29 cellular contexts compared by ENCODE assay signal in the genomic region with DNA sequence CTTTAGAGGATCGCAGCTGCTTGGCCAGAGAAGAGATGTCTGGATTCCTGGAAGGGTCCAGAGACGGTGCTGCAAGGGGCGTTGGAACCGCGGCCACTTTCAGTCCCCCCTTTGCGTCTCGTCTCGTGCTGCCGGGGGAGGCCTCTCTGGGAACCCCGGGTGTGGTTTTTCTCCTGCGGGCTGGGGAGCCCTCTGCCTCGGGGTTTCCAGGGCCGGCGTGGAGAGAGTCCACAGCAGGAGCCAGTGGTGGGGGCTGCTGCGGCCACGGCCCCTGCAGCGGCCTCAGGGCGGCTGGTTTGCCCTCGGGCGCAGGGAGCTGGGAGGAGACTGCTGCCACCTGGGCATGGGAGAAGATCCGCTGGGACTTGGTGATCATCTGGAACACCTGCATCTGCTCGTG. TPM values are rescaled to one million over a fixed set of nuclear protein-coding genes. Genes with fewer than 3 reads are reported as not detected.
DNase-seq lines count a peak whose midpoint lies in the region; ATAC-seq and TF ChIP-seq lines count a peak whose summit lies in the region.
"Had no signal": no experiment of that assay in that cellular context is flagged by ENCODE, and none has a peak within 500 bp of the region (broad histone marks: within the 10 kb centered on the region; RNA-seq: fewer than 3 reads in every experiment).

No MANE protein-coding gene starts in this region.

- H3K23ac ChIP-seq in neuronal stem cell (ENCODE audit: low read depth, low read length, poor library complexity): peak overlapping the region; percentile 55

- H3K4me1 ChIP-seq in neuronal stem cell (ENCODE audit: control insufficient read depth in 2 of 2, insufficient read depth in 1 of 2, low read depth in 1 of 2, low read length in 2 of 2): no peaks in the 10 kb centered on the region
- peaks cover under 1 to 12% of the 10 kb centered on the region in 2 donors for H3K4me1 ChIP-seq in thyroid gland
- H3K4me1 ChIP-seq: A549, Caco-2 had no signal

- no peak overlapping the region for H4K8ac ChIP-seq in neuronal stem cell (ENCODE audit: low read depth, low read length)

- intact Hi-C loops in thyroid gland (cut with DNase I): no loop called here

- H3K27ac Mint-ChIP-seq in stimulated activated naive CD8-positive, alpha-beta T cell treated with anti-CD3 and anti-CD28 coated beads, Interleukin-15, Interleukin-2, amounts not matched to agents 100 ng/mL and 50 ng/mL, for 24 hours: no peak overlapping the region
- H3K27ac Mint-ChIP-seq in T-cell: no peak overlapping the region

- H3K4me3 Mint-ChIP-seq in stimulated activated naive CD8-positive, alpha-beta T cell treated with anti-CD3 and anti-CD28 coated beads, Interleukin-15, Interleukin-2, amounts not matched to agents 100 ng/mL and 50 ng/mL, for 24 hours: peak overlapping the region; percentile 36
- H3K4me3 Mint-ChIP-seq in T-cell: peak overlapping the region in 2 of 3 donors; percentile 45 to 46

- no peak for DNase-seq in stimulated activated naive CD8-positive, alpha-beta T cell treated with anti-CD3 and anti-CD28 coated beads, Interleukin-15, Interleukin-2, amounts not matched to agents 100 U/mL and 50 U/mL, for 24 hours
- DNase-seq in T-cell (no peak), neuronal stem cell (ENCODE audit: low spot score) (no peak), NCI-H82 treated with DMSO at 0.1 percent for 48 hours (lab: John Stamatoyannopoulos, UW; ENCODE audit: unreplicated experiment) (no peak), thyroid gland (no peak)
- DNase-seq: AML-193, C1 segment of cervical spinal cord, Caco-2, DMS 273 treated with DMSO at 0.1 percent for 48 hours, DMS79, EL, GDM1, Karpas-422, NCI-H1105, NCI-H1436 treated with DMSO at 0.1 percent for 48 hours, NCI-H2029, NCI-H2227 treated with DMSO at 0.1 percent for 48 hours, NCI-H526 treated with DMSO at 0.1 percent for 48 hours, SK-N-SH, SW 1271 had no signal

- ATAC-seq in stimulated activated naive CD8-positive, alpha-beta T cell treated with anti-CD3 and anti-CD28 coated beads, Interleukin-15, Interleukin-2, amounts not matched to agents 100 U/mL and 50 U/mL, for 24 hours: no peak
- no peak for ATAC-seq in T-cell (replicated peaks in 1 of 4)
- ATAC-seq in HG03565 (IDR thresholded peaks at IDR 0.05; ENCODE audit: unreplicated experiment): no peak
- ATAC-seq: A549, GM12878, HCT116 had no signal

- H2BK15ac ChIP-seq in neuronal stem cell (ENCODE audit: low read length): no peak overlapping the region

- peaks cover 10% of the 10 kb centered on the region for H3K27me3 Mint-ChIP-seq in stimulated activated naive CD8-positive, alpha-beta T cell treated with anti-CD3 and anti-CD28 coated beads, Interleukin-15, Interleukin-2, amounts not matched to agents 100 ng/mL and 50 ng/mL, for 24 hours
- H3K27me3 Mint-ChIP-seq in T-cell: peaks cover 0 to 6% of the 10 kb centered on the region in 2 donors

- H3K36me3 ChIP-seq in neuronal stem cell (replicated peaks in 1 of 2; ENCODE audit: control insufficient read depth in 2 of 2, insufficient read depth in 2 of 2, low read length in 2 of 2): no peaks in the 10 kb centered on the region
- no peaks in the 10 kb centered on the region for H3K36me3 ChIP-seq in thyroid gland

- TF ChIP-seq CTCF in thyroid gland (IDR thresholded peaks at IDR 0.05): no peak

- WGBS in neuronal stem cell (ENCODE audit: extremely low coverage in 2 of 2, insufficient read length in 2 of 2, insufficient replicate concordance in 1 of 2), 2 donors: no CpG with 5 or more reads among the region's 22 CpGs
- WGBS in thyroid gland, 2 donors: 88% methylated on average over 13 to 16 of the region's 22 CpGs

- H3K4me1 Mint-ChIP-seq in stimulated activated naive CD8-positive, alpha-beta T cell treated with anti-CD3 and anti-CD28 coated beads, Interleukin-15, Interleukin-2, amounts not matched to agents 100 ng/mL and 50 ng/mL, for 24 hours (ENCODE audit: low read depth): peaks cover 24% of the 10 kb centered on the region
- peaks cover 16 to 28% (median 19%) of the 10 kb centered on the region in 3 donors for H3K4me1 Mint-ChIP-seq in T-cell

- no peak overlapping the region for H3K9ac ChIP-seq in neuronal stem cell (ENCODE audit: low read depth, low read length, poor library complexity)
- H3K9ac ChIP-seq: SK-N-SH had no signal

- no peak overlapping the region for H4K91ac ChIP-seq in neuronal stem cell (ENCODE audit: low read depth, low read length, poor library complexity)

- H3K36me3 Mint-ChIP-seq in stimulated activated naive CD8-positive, alpha-beta T cell treated with anti-CD3 and anti-CD28 coated beads, Interleukin-15, Interleukin-2, amounts not matched to agents 100 ng/mL and 50 ng/mL, for 24 hours (ENCODE audit: low read depth): no peaks in the 10 kb centered on the region
- H3K36me3 Mint-ChIP-seq in T-cell: no peaks in the 10 kb centered on the region
- H3K36me3 Mint-ChIP-seq: CD4-positive, alpha-beta memory T cell had no signal

- no peaks in the 10 kb centered on the region for H3K9me3 Mint-ChIP-seq in stimulated activated naive CD8-positive, alpha-beta T cell treated with anti-CD3 and anti-CD28 coated beads, Interleukin-15, Interleukin-2, amounts not matched to agents 100 ng/mL and 50 ng/mL, for 24 hours
- no peaks in the 10 kb centered on the region for H3K9me3 Mint-ChIP-seq in T-cell

- H3K14ac ChIP-seq in neuronal stem cell (ENCODE audit: low read length): no peak overlapping the region

- H3K9me3 ChIP-seq in neuronal stem cell (replicated peaks in 1 of 2; ENCODE audit: control insufficient read depth in 2 of 2, insufficient read depth in 1 of 2, low read depth in 1 of 2, low read length in 2 of 2) (no peaks in the 10 kb centered on the region), thyroid gland (no peaks in the 10 kb centered on the region)
- H3K9me3 ChIP-seq: A549, Caco-2, SK-N-SH had no signal

- H3K27ac ChIP-seq in neuronal stem cell (replicated peaks; ENCODE audit: low read length): no peak overlapping the region
- H3K27ac ChIP-seq in thyroid gland: no peak overlapping the region
- H3K27ac ChIP-seq: A549 had no signal

- CTCF ChIA-PET in T-cell (lab: Charles Lee): no interaction called here

- peaks cover 0 to 30% (median 0%) of the 10 kb centered on the region in 3 experiments for H3K27me3 ChIP-seq in neuronal stem cell (ENCODE audit: control insufficient read depth in 3 of 3, insufficient read depth in 3 of 3, low read depth in 1 of 3, low read length in 3 of 3)
- no peaks in the 10 kb centered on the region for H3K27me3 ChIP-seq in thyroid gland

- no peak overlapping the region for H3K18ac ChIP-seq in neuronal stem cell (ENCODE audit: low read length)

- POLR2A ChIA-PET in T-cell (lab: Charles Lee): no interaction called here

- no peak overlapping the region for H3K4me2 ChIP-seq in neuronal stem cell (ENCODE audit: insufficient read depth, low read length, poor library complexity, severe bottlenecking)
- H3K4me2 ChIP-seq: A549, SK-N-SH had no signal

- H2AK5ac ChIP-seq in neuronal stem cell (ENCODE audit: low read depth, low read length): peak overlapping the region; percentile 37

- no peak overlapping the region for H3K4me3 ChIP-seq in neuronal stem cell (ENCODE audit: low read length in 2 of 2)
- no peak overlapping the region for H3K4me3 ChIP-seq in thyroid gland (replicated peaks in 1 of 3)
- H3K4me3 ChIP-seq: A549, GM12878 had no signal

- H2BK120ac ChIP-seq in neuronal stem cell (ENCODE audit: low read depth, low read length): no peak overlapping the region

- no peak for TF ChIP-seq POLR2A in thyroid gland (IDR thresholded peaks at IDR 0.05)

- H3K4ac ChIP-seq in neuronal stem cell (ENCODE audit: low read length): no peak overlapping the region

- peak overlapping the region; percentile 24 for H2BK5ac ChIP-seq in neuronal stem cell (ENCODE audit: low read length)

- H3K79me1 ChIP-seq in neuronal stem cell (ENCODE audit: low read depth, low read length): peaks cover 2% of the 10 kb centered on the region

- no peak overlapping the region for H2AFZ ChIP-seq in neuronal stem cell (ENCODE audit: low read length)

- no peak overlapping the region for H2BK12ac ChIP-seq in neuronal stem cell (ENCODE audit: low read length)

RNA-seq across cellular contexts. Expression of gene ZNF541, which starts 28.5 kb away (rescaled TPM):
- total RNA-seq in T-cell: 1 to 10 TPM in 1 of 5 donors, under 1 TPM in 4; 0.58 to 1.1 (median 0.65) TPM
- not detected for polyA plus RNA-seq in neuronal stem cell (2013, experiment 1 of 2)
- polyA plus RNA-seq in neuronal stem cell (2013, experiment 2 of 2): not detected
- total RNA-seq in thyroid gland: 1 to 10 TPM in 1 of 4 donors, under 1 TPM in 2, not detected in 1; 0.40 to 1.1 (median 0.56) TPM
- total RNA-seq: Caco-2, H4, HT1080, NCI-H460 had no signal
- polyA plus RNA-seq: A549 had no signal

RNA-seq across cellular contexts. Expression of gene NAPA, which starts 29.6 kb away (rescaled TPM):
- total RNA-seq in T-cell: 100 to 1,000 TPM in 2 of 5 donors, 10 to 100 TPM in 3; 81.1 to 119 (median 86.7) TPM
- polyA plus RNA-seq in neuronal stem cell (2013, experiment 1 of 2): 50.2 TPM
- polyA plus RNA-seq in neuronal stem cell (2013, experiment 2 of 2): 49.4 TPM
- total RNA-seq in thyroid gland: 100 to 1,000 TPM; 146 to 354 (median 213) TPM
